Comparison of ENCODE assay signal across 22 cellular contexts in genomic region chrX:43008356-43008755, GRCh38.
"Had no signal": no experiment of that assay in that cellular context is flagged by ENCODE, and none has a peak within 500 bp of the region (broad histone marks: within the 10 kb centered on the region; RNA-seq: fewer than 3 reads in every experiment).

No MANE protein-coding gene starts in this region.

- H3K27me3 Mint-ChIP-seq: activated T-helper 17 cell treated with anti-CD3 and anti-CD28 coated beads, Interleukin-2, amount 50 U/mL, for 72 hours; memory B cell had no signal

- ATAC-seq: activated naive CD4-positive, alpha-beta T cell treated with anti-CD3 and anti-CD28 coated beads, Interleukin-2, amount 50 U/mL, for 72 hours; activated T-helper 17 cell treated with anti-CD3 and anti-CD28 coated beads, Interleukin-2, amount 50 U/mL, for 72 hours; left colon; sciatic nerve; stimulated activated effector memory CD8-positive, alpha-beta T cell treated with anti-CD3 and anti-CD28 coated beads, Interleukin-12 subunit alpha, Interleukin-12 subunit beta, amount 100 ng/mL, for 72 hours had no signal

- H3K9me3 Mint-ChIP-seq: activated T-helper 17 cell treated with anti-CD3 and anti-CD28 coated beads, Interleukin-2, amount 50 U/mL, for 72 hours; neural crest cell; stimulated activated effector memory CD8-positive, alpha-beta T cell treated with anti-CD3 and anti-CD28 coated beads, Interleukin-12 subunit alpha, Interleukin-12 subunit beta, amount 100 ng/mL, for 72 hours had no signal

- H3K36me3 Mint-ChIP-seq: activated naive CD4-positive, alpha-beta T cell treated with anti-CD3 and anti-CD28 coated beads, Interleukin-2, amount 50 U/mL, for 72 hours; stimulated activated effector memory CD8-positive, alpha-beta T cell treated with anti-CD3 and anti-CD28 coated beads, Interleukin-12 subunit alpha, Interleukin-12 subunit beta, amount 100 ng/mL, for 72 hours had no signal

- H3K27ac Mint-ChIP-seq: activated T-helper 17 cell treated with anti-CD3 and anti-CD28 coated beads, Interleukin-2, amount 50 U/mL, for 72 hours; memory B cell; stimulated activated effector memory CD8-positive, alpha-beta T cell treated with anti-CD3 and anti-CD28 coated beads, Interleukin-12 subunit alpha, Interleukin-12 subunit beta, amount 100 ng/mL, for 72 hours had no signal

- H3K4me3 Mint-ChIP-seq: activated T-helper 17 cell treated with anti-CD3 and anti-CD28 coated beads, Interleukin-2, amount 50 U/mL, for 72 hours; memory B cell; neural crest cell; stimulated activated effector memory CD8-positive, alpha-beta T cell treated with anti-CD3 and anti-CD28 coated beads, Interleukin-12 subunit alpha, Interleukin-12 subunit beta, amount 100 ng/mL, for 72 hours had no signal

- H3K27me3 ChIP-seq: brain microvascular endothelial cell, stomach, suprapubic skin, tibial nerve, uterus had no signal

- H3K9me3 ChIP-seq: stomach, suprapubic skin, tibial nerve, uterus had no signal

- H3K4me1 ChIP-seq: stomach, suprapubic skin, tibial nerve, uterus had no signal

- H3K4me1 Mint-ChIP-seq: activated T-helper 17 cell treated with anti-CD3 and anti-CD28 coated beads, Interleukin-2, amount 50 U/mL, for 72 hours; stimulated activated effector memory CD8-positive, alpha-beta T cell treated with anti-CD3 and anti-CD28 coated beads, Interleukin-12 subunit alpha, Interleukin-12 subunit beta, amount 100 ng/mL, for 72 hours had no signal

- H3K27ac ChIP-seq: brain microvascular endothelial cell, stomach, suprapubic skin, tibial nerve, uterus, WERI-Rb-1 had no signal

- H3K36me3 ChIP-seq: brain microvascular endothelial cell, stomach, suprapubic skin, tibial nerve, uterus, WERI-Rb-1 had no signal

- H3K4me3 ChIP-seq: stomach, suprapubic skin, tibial nerve, uterus had no signal

- DNase-seq: activated T-cell treated with anti-CD3 and anti-CD28 coated beads, Interleukin-2, amount 50 U/mL, for 1 hour; aorta; brain microvascular endothelial cell; caudate nucleus; dermis blood vessel endothelial cell; effector CD8-positive, alpha-beta T cell; foreskin melanocyte; hippocampal formation; left colon; small intestine; stimulated activated CD4-positive, alpha-beta T cell treated with anti-CD3 and anti-CD28 coated beads, Interleukin-2, amount 100 ng/mL, for 24 hours; stomach; uterus; WERI-Rb-1 had no signal
